12 cellular contexts compared by ENCODE assay signal in the genomic region with DNA sequence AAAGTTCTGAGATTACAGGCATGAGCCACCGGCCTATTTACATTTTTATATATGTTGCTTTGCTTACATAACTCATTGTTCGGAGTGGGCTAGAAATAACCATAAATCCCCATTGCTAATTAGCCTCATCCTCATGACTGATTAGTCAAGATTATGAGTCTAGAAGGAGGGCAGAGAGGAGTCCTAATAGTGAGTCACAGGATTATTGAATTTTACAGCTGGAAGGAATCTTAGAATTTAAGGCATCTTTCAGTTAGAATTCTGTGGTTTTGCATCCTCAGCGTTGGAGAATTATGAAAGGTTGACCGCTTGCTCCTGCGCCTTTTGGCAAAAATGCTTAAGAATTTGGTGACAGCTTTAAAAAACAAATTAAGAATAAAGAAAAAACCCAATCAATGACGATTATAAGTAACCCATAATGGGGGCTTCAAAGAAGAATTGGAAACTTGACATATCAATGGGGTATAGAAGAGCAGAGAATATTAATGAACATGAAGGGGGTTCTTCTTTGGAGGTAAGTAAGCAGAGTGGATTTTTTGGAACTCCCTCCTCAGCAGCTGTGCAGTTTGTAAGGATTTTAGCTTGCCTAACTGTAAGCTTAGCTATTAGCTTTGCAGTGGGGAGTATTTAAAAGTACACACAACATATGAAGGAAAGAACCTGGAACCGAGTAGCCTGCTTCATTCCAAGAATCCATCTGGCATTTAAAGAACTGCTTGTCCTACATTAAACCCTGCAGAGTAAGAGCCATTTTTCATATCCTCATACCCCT. TPM values are rescaled to one million over a fixed set of nuclear protein-coding genes. Genes with fewer than 3 reads are reported as not detected.
A peak's percentile ranks its signal among the peaks of the same experiment; 100 is the strongest.
DNase-seq lines count a peak whose midpoint lies in the region; ATAC-seq, FAIRE-seq and TF ChIP-seq lines count a peak whose summit lies in the region.
"Had no signal": no experiment of that assay in that cellular context is flagged by ENCODE, and none has a peak within 500 bp of the region (broad histone marks: within the 10 kb centered on the region; RNA-seq: fewer than 3 reads in every experiment).

No MANE protein-coding gene starts in this region.

- DNase-seq in D721Med (ENCODE audit: insufficient read length, low spot score): no peak
- DNase-seq in M059J (ENCODE audit: low read depth): peak; percentile 94
- peak; percentile 78 for DNase-seq in dedifferentiated amniotic fluid mesenchymal stem cell (ENCODE audit: extremely low spot score)
- DNase-seq in osteoblast (ENCODE audit: insufficient read length, low spot score, missing footprints): peak; percentile 92
- no peak for DNase-seq in NK-92 treated with Interleukin-12 subunit alpha and Interleukin-12 subunit beta, amount 100 ng/mL, for 24 hours (lab: John Stamatoyannopoulos, UW)
- no peak for DNase-seq in COLO668 (lab: John Stamatoyannopoulos, UW; ENCODE audit: unreplicated experiment)
- DNase-seq in effector memory CD4-positive, alpha-beta T cell: no peak
- DNase-seq: activated CD8-positive, alpha-beta memory T cell treated with anti-CD3 and anti-CD28 coated beads, Interleukin-2, amount 50 U/mL, for 4 hours; endodermal cell; kidney; NCI-H1048 had no signal

- H4K20me1 ChIP-seq in osteoblast (ENCODE audit: insufficient read depth, low read length): no peaks in the 10 kb centered on the region

- H3K36me3 ChIP-seq in osteoblast (ENCODE audit: insufficient read depth, low read length): no peaks in the 10 kb centered on the region
- H3K36me3 ChIP-seq in effector memory CD4-positive, alpha-beta T cell (ENCODE audit: control insufficient read depth, insufficient read depth, low read length): no peaks in the 10 kb centered on the region

- TF ChIP-seq CTCF in D721Med (IDR thresholded peaks at IDR 0.05; ENCODE audit: insufficient read depth, missing control alignments) (no peak), osteoblast (IDR thresholded peaks at IDR 0.05; ENCODE audit: extremely low read depth, low read depth, low read length) (no peak)

- peaks cover 26% of the 10 kb centered on the region for H3K79me2 ChIP-seq in osteoblast (ENCODE audit: insufficient read depth, low read length)

- ATAC-seq in GM19463 (IDR thresholded peaks at IDR 0.05; ENCODE audit: unreplicated experiment): no peak

- no peaks in the 10 kb centered on the region for H3K27me3 ChIP-seq in osteoblast (ENCODE audit: insufficient read depth, low read length)
- H3K27me3 ChIP-seq in effector memory CD4-positive, alpha-beta T cell (replicated peaks; ENCODE audit: control insufficient read depth, insufficient read depth, low read length, poor library complexity, severe bottlenecking): no peaks in the 10 kb centered on the region

- H3K4me2 ChIP-seq in osteoblast (ENCODE audit: insufficient read depth, low read length): peak overlapping the region; percentile 88

- H3K4me1 ChIP-seq in osteoblast (ENCODE audit: insufficient read depth, low read length): peaks cover 31% of the 10 kb centered on the region
- peaks cover 4% of the 10 kb centered on the region for H3K4me1 ChIP-seq in effector memory CD4-positive, alpha-beta T cell (ENCODE audit: control insufficient read depth, insufficient read depth, low read length, poor library complexity, severe bottlenecking)

- H3K4me3 ChIP-seq in osteoblast (ENCODE audit: insufficient read depth, low read length): peak overlapping the region; percentile 78
- no peak overlapping the region for H3K4me3 ChIP-seq in effector memory CD4-positive, alpha-beta T cell (ENCODE audit: insufficient read depth, low read depth, low read length, poor library complexity, severe bottlenecking)

- no peaks in the 10 kb centered on the region for H3K9me3 ChIP-seq in osteoblast (ENCODE audit: low read depth, low read length)
- H3K9me3 ChIP-seq in effector memory CD4-positive, alpha-beta T cell (ENCODE audit: control insufficient read depth, low read length): no peaks in the 10 kb centered on the region

- H2AFZ ChIP-seq in osteoblast (ENCODE audit: low read length): no peak overlapping the region

- H3K27ac ChIP-seq in osteoblast (ENCODE audit: low read depth, low read length): peak overlapping the region; percentile 17
- H3K27ac ChIP-seq in effector memory CD4-positive, alpha-beta T cell (ENCODE audit: insufficient read depth, low read length, poor library complexity, severe bottlenecking): no peak overlapping the region

- peak; percentile 44 for FAIRE-seq in D721Med (lab: Jason Lieb, UNC)
- FAIRE-seq: kidney had no signal

RNA-seq across cellular contexts. Expression of a gene that starts 2.4 kb away (rescaled TPM):
- total RNA-seq in M059J (2014; rRNA removed; shearing (Covaris generic)): 53.0 and 71.5 TPM in 2 replicates
- total RNA-seq in osteoblast: 34.7 and 38.0 TPM in 2 replicates

RNA-seq across cellular contexts. Expression of a gene that starts 37.8 kb away (rescaled TPM):
- total RNA-seq in M059J (2014; rRNA removed; shearing (Covaris generic)): 80.6 and 107 TPM in 2 replicates
- 72.4 and 75.4 TPM in 2 replicates for total RNA-seq in osteoblast

Comparison
In these comparisons a context has a peak if more than half of its experiments do, and no peak if none do; other contexts are left out.
1. DNase-seq: peak in M059J (single experiment), dedifferentiated amniotic fluid mesenchymal stem cell (single experiment) and osteoblast (single experiment); none in D721Med (single experiment), NK-92 treated with Interleukin-12 subunit alpha and Interleukin-12 subunit beta, amount 100 ng/mL, for 24 hours (single experiment), COLO668 (single experiment) and effector memory CD4-positive, alpha-beta T cell (0 of 3).